14 cellular contexts compared by ENCODE assay signal in the genomic region with DNA sequence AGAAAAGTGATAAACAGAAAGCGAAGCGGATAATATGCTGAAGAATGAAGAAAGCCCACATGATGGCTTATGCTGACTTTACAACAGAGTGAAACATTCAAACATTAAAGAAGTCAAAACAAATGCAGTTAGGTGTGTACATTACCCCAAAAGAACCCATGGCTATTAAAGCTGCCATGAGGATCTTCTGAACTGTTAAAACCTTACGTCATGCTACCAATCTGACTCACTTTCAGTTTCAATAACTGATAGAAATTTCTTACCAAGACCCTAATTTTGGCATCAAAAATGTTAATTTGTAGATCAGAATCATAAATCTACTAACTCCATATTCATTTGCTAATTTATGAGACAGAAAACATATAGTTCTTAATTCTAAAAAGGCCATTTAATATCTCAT. TPM values are rescaled to one million over a fixed set of nuclear protein-coding genes. Genes with fewer than 3 reads are reported as not detected.
A peak's percentile ranks its signal among the peaks of the same experiment; 100 is the strongest.
DNase-seq lines count a peak whose midpoint lies in the region; ATAC-seq and TF ChIP-seq lines count a peak whose summit lies in the region.
"Had no signal": no experiment of that assay in that cellular context is flagged by ENCODE, and none has a peak within 500 bp of the region (broad histone marks: within the 10 kb centered on the region; RNA-seq: fewer than 3 reads in every experiment).

No MANE protein-coding gene starts in this region.

- TF ChIP-seq CTCF in mammary epithelial cell (conservative IDR thresholded peaks at IDR 0.05 in 1 of 2, IDR thresholded peaks at IDR 0.05 in 1 of 2; ENCODE audit: extremely low read depth in 1 of 2, insufficient read depth in 1 of 2, low read depth in 1 of 2, low read length in 2 of 2) (no peak), suprapubic skin (IDR thresholded peaks at IDR 0.05) (no peak)

- dilution Hi-C loops in mammary epithelial cell (cut with HindIII; ENCODE audit: low sequenced_read_pairs): no loop called here

- no peak for TF ChIP-seq POLR2A in suprapubic skin (IDR thresholded peaks at IDR 0.05)

- 98% methylated on average over 3 of the region's 3 CpGs for WGBS in mammary epithelial cell (ENCODE audit: low coverage, missing lambda C conversion rate)
- WGBS in suprapubic skin: 96% methylated on average over 3 of the region's 3 CpGs

- H4K20me1 ChIP-seq in mammary epithelial cell (ENCODE audit: insufficient read depth, low read length): no peaks in the 10 kb centered on the region

- H3K4me3 ChIP-seq in mammary epithelial cell (replicated peaks in 1 of 3; ENCODE audit: insufficient read depth in 1 of 3, low read depth in 2 of 3, low read length in 3 of 3) (no peak overlapping the region), suprapubic skin (no peak overlapping the region)
- H3K4me3 ChIP-seq: coronary artery, lung had no signal

- H3K4me1 ChIP-seq in mammary epithelial cell (ENCODE audit: insufficient read depth, low read length): peaks cover under 1% of the 10 kb centered on the region
- no peaks in the 10 kb centered on the region for H3K4me1 ChIP-seq in suprapubic skin

- DNase-seq in mammary epithelial cell (no peak), NAMALWA (ENCODE audit: low spot score) (no peak), posterior vena cava (ENCODE audit: low spot score) (no peak), suprapubic skin (ENCODE audit: low spot score in 2 of 2) (no peak)
- DNase-seq: activated B cell treated with CpG ODN at 0.5 μM for 24 hours; activated naive CD4-positive, alpha-beta T cell treated with Interleukin-2 at 50 U/mL for 16 hours; NCI-H2171 treated with DMSO at 0.1 percent for 48 hours; SIG-M5 had no signal

- H3K9me3 ChIP-seq in mammary epithelial cell (replicated peaks; ENCODE audit: insufficient read depth, low read length): no peaks in the 10 kb centered on the region
- H3K9me3 ChIP-seq in suprapubic skin: no peaks in the 10 kb centered on the region

- CTCF ChIA-PET in mammary epithelial cell (lab: Charles Lee; ENCODE audit: low non-redundant PET): no interaction called here

- H3K27ac ChIP-seq in mammary epithelial cell (ENCODE audit: insufficient read depth, low read depth, low read length) (no peak overlapping the region), suprapubic skin (no peak overlapping the region)
- H3K27ac ChIP-seq: coronary artery had no signal

- ATAC-seq in GM18508 (IDR thresholded peaks at IDR 0.05; ENCODE audit: insufficient read depth, unreplicated experiment): peak; percentile 97
- ATAC-seq in GM19438 (IDR thresholded peaks at IDR 0.05; ENCODE audit: low read depth, unreplicated experiment): peak; percentile 88
- peak; percentile 95 for ATAC-seq in HG02852 (IDR thresholded peaks at IDR 0.05; ENCODE audit: unreplicated experiment)
- ATAC-seq in HG03558 (IDR thresholded peaks at IDR 0.05; ENCODE audit: extremely low read depth, unreplicated experiment): peak; percentile 97

- H3K27me3 ChIP-seq in mammary epithelial cell (ENCODE audit: insufficient read depth, low read length) (no peaks in the 10 kb centered on the region), suprapubic skin (no peaks in the 10 kb centered on the region)

- no peak overlapping the region for H2AFZ ChIP-seq in mammary epithelial cell (ENCODE audit: low read depth, low read length)

- no peak overlapping the region for H3K9ac ChIP-seq in mammary epithelial cell (ENCODE audit: insufficient read depth, low read length)

- no peaks in the 10 kb centered on the region for H3K79me2 ChIP-seq in mammary epithelial cell (ENCODE audit: insufficient read depth, low read length)

- in situ Hi-C loops in mammary epithelial cell (cut with MboI; ENCODE audit: low sequenced_read_pairs in 2 of 2): no loop called here

- H3K36me3 ChIP-seq in mammary epithelial cell (ENCODE audit: insufficient read depth, low read length) (peaks cover 5% of the 10 kb centered on the region), suprapubic skin (peaks cover 24% of the 10 kb centered on the region)

- no TSS peak for BruUV-seq in mammary epithelial cell (replicated peaks; lab: Mats Ljungman, UMichigan)

- no peak for TF ChIP-seq EP300 in suprapubic skin (IDR thresholded peaks at IDR 0.05)

- H3K4me2 ChIP-seq in mammary epithelial cell (ENCODE audit: insufficient read depth, low read depth, low read length): no peak overlapping the region

- intact Hi-C loops in mammary epithelial cell (cut with micrococcal nuclease) (no loop called here), posterior vena cava (cut with DNase I) (no loop called here)

RNA-seq across cellular contexts. Expression of gene KICS2, which starts 29.1 kb away (rescaled TPM):
- total RNA-seq in mammary epithelial cell (10 to 100 TPM; 10.7 to 14.5 TPM), posterior vena cava (1 to 10 TPM; 5.5 to 6.0 TPM), suprapubic skin (10 to 100 TPM; 14.6 to 43.0 (median 16.7) TPM)
- polyA plus RNA-seq in mammary epithelial cell: 5.1 TPM
- 12.3 TPM for polyA minus RNA-seq in mammary epithelial cell
